7 cellular contexts compared by ENCODE assay signal in the genomic region with DNA sequence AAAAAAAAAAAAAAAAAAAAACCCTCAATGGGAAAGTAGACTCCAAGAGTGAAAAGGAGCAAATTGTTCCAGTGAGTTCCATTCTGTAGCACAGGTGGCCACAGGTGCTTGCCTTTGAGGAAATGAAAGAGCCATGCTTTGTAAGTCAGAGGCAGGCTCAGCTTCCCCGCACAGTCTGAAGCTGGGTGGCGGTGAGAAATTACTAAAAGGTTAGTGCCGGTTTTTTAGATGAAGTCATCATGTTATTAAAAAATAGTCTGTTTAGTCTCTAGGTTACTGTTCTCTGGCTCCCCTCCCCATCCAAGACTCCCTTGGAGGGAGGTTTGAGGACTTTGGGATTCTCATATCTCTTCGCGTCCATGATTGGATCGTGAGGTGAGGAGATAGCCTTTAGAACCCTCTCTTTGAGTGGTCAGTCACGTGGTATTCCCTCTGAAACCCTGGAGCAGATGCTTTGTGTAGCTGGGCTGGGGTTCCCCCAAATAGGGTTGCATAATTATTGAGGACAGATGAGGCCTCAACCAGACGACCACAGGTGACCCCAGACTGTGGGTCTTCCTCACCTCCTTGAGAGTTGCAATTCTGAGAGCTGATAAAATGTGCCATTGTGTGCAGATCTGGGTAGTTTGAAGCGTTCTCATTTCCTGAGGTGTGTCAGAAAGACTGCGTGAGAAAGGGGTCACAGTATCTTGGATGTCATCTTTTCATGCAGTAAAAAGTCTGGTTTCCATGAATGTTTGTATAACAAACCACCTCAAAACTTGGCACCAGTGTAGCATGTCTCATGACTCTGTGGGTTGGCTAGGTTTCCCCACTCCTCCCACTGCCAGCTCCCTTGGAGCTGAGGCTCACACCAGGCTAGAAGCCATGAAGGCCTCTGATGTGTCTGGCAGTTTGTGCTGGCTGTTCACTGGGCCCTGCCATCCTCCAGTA.
DNase-seq lines count a peak whose midpoint lies in the region; ATAC-seq and TF ChIP-seq lines count a peak whose summit lies in the region.

No MANE protein-coding gene starts in this region.

- peak overlapping the region; percentile 99 for H3K27ac ChIP-seq in RWPE1

- CTCF ChIA-PET in RWPE1 (lab: Yijun Ruan, JAX): no interaction called here

- in situ Hi-C loops in astrocyte of the cerebellum (cut with HindIII; ENCODE audit: low sequenced_read_pairs): no loop called here

- POLR2A ChIA-PET in RWPE1 (lab: Yijun Ruan, JAX; ENCODE audit: low non-redundant PET): no interaction called here

- no peak overlapping the region for H3K4me3 ChIP-seq in astrocyte of the cerebellum (ENCODE audit: low read depth, low read length)

- TF ChIP-seq CTCF in RWPE1 (conservative IDR thresholded peaks at IDR 0.05; ENCODE audit: low read depth): no peak
- no peak for TF ChIP-seq CTCF in astrocyte of the cerebellum (IDR thresholded peaks at IDR 0.05; ENCODE audit: low read depth, low read length, missing control alignments)

- ATAC-seq in GM18907 (IDR thresholded peaks at IDR 0.05; ENCODE audit: unreplicated experiment) (peak; percentile 65), HG02970 (IDR thresholded peaks at IDR 0.05; ENCODE audit: low FRiP score, unreplicated experiment) (peak; percentile 51)

- DNase-seq in RWPE1 (ENCODE audit: low spot score) (peak; percentile 15), astrocyte of the cerebellum (ENCODE audit: low read depth) (peak; percentile 99), iris pigment epithelial cell (ENCODE audit: low read depth) (peak; percentile 93), middle frontal gyrus (ENCODE audit: extremely low spot score, low spot score) (no peak)
- DNase-seq in stimulated activated CD4-positive, alpha-beta T cell treated with anti-CD3 and anti-CD28 coated beads, Interleukin-4, amount 100 ng/mL, for 1 hour: peak; percentile 56
